In the genomic region with DNA sequence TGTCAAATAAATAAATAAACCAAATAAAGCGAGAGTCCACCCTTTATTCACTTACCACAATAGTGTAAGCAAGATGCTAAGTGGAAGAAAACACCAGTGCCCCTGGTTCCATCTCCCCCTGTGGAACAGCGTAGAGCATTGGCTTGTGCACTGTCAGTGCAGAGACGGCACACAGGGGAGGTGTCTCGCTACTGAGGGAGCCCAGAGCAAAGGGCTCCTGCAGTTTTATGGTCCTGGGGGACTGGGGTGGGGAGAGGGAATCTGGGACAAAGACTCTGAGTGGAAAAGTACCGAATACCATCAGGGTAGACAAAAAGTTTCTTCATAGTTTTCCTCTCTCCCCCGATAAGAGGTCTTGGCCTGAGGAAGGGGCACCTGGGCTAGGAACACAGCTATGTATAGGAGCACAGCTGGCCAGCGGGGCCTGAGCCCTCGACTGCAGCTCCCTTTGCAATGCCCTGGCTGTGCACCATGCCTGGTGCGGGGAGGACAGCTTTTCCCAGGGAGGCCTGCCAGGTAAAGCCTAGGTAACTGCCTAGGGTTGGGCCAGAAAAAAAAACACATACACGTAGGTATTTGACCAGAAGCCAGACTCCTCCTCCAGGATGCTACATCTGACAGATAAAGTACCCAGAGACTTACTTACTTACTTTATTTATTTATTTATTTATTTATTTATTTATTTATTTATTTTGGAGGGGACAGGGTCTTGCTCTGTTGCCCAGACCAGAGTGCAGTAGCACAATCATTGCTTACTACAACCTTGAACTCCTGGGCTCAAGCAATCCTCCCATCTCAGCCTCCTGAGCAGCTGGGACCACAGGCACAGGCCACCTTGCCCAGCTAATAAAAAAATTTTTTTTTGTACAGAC, we compare ENCODE assay signal across 26 cellular contexts.
DNase-seq lines count a peak whose midpoint lies in the region; TF ChIP-seq lines count a peak whose summit lies in the region.
"Had no signal": no experiment of that assay in that cellular context is flagged by ENCODE, and none has a peak within 500 bp of the region (broad histone marks: within the 10 kb centered on the region; RNA-seq: fewer than 3 reads in every experiment).

No MANE protein-coding gene starts in this region.

- peak overlapping the region; percentile 36 for H3K27ac Mint-ChIP-seq in activated CD4-positive, alpha-beta T cell treated with anti-CD3 and anti-CD28 coated beads, Interleukin-2, amount 10 ng/mL, durations not matched to agents 7 days and 5 days
- H3K27ac Mint-ChIP-seq: activated naive CD4-positive, alpha-beta T cell treated with anti-CD3 and anti-CD28 coated beads, Interleukin-2, amount 50 U/mL, for 72 hours; dendritic cell treated with granulocyte-macrophage colony-stimulating factor and Interleukin-4, amounts not matched to agents 40 ng/mL and 50 ng/mL, for 4 days; IgD-negative memory B cell had no signal

- no peak overlapping the region for H2BK5ac ChIP-seq in neuronal stem cell (ENCODE audit: low read length)

- H3K27me3 ChIP-seq in neuronal stem cell (ENCODE audit: control insufficient read depth in 3 of 3, insufficient read depth in 3 of 3, low read depth in 1 of 3, low read length in 3 of 3): no peaks in the 10 kb centered on the region
- H3K27me3 ChIP-seq in A673 (replicated peaks; ENCODE audit: insufficient read depth, low read depth, low read length, poor library complexity): no peaks in the 10 kb centered on the region
- H3K27me3 ChIP-seq: cardiac muscle cell, tibial nerve had no signal

- H3K4me1 ChIP-seq in neuronal stem cell (ENCODE audit: control insufficient read depth in 2 of 2, insufficient read depth in 1 of 2, low read depth in 1 of 2, low read length in 2 of 2): no peaks in the 10 kb centered on the region
- no peaks in the 10 kb centered on the region for H3K4me1 ChIP-seq in A673 (ENCODE audit: insufficient read depth, low read length, poor library complexity, severe bottlenecking)

- H3K9me3 ChIP-seq in neuronal stem cell (replicated peaks in 1 of 2; ENCODE audit: control insufficient read depth in 2 of 2, insufficient read depth in 1 of 2, low read depth in 1 of 2, low read length in 2 of 2): no peaks in the 10 kb centered on the region
- no peaks in the 10 kb centered on the region for H3K9me3 ChIP-seq in A673 (ENCODE audit: low read depth, low read length, poor library complexity, severe bottlenecking)
- H3K9me3 ChIP-seq: tibial nerve had no signal

- no peak for TF ChIP-seq CTCF in A673 (conservative IDR thresholded peaks at IDR 0.05; ENCODE audit: low read depth, low read length)

- peak overlapping the region in 1 of 2 donors; percentile 64 for H3K4me3 ChIP-seq in neuronal stem cell (ENCODE audit: low read length in 2 of 2)
- no peak overlapping the region for H3K4me3 ChIP-seq in A673 (ENCODE audit: low read depth, low read length, poor library complexity, severe bottlenecking)
- H3K4me3 ChIP-seq: cardiac muscle cell, tibial nerve had no signal

- H3K9me3 Mint-ChIP-seq in activated CD4-positive, alpha-beta T cell treated with anti-CD3 and anti-CD28 coated beads, Interleukin-2, amount 10 ng/mL, durations not matched to agents 7 days and 5 days: peaks cover 3% of the 10 kb centered on the region
- H3K9me3 Mint-ChIP-seq: dendritic cell treated with granulocyte-macrophage colony-stimulating factor and Interleukin-4, amounts not matched to agents 40 ng/mL and 50 ng/mL, for 4 days had no signal

- peak overlapping the region; percentile 56 for H3K23ac ChIP-seq in neuronal stem cell (ENCODE audit: low read depth, low read length, poor library complexity)

- H3K4ac ChIP-seq in neuronal stem cell (ENCODE audit: low read length): no peak overlapping the region

- no peaks in the 10 kb centered on the region for H3K27me3 Mint-ChIP-seq in activated CD4-positive, alpha-beta T cell treated with anti-CD3 and anti-CD28 coated beads, Interleukin-2, amount 10 ng/mL, durations not matched to agents 7 days and 5 days
- H3K27me3 Mint-ChIP-seq: dendritic cell treated with granulocyte-macrophage colony-stimulating factor and Interleukin-4, amounts not matched to agents 40 ng/mL and 50 ng/mL, for 4 days; IgD-negative memory B cell had no signal

- H3K36me3 ChIP-seq in neuronal stem cell (replicated peaks in 1 of 2; ENCODE audit: control insufficient read depth in 2 of 2, insufficient read depth in 2 of 2, low read length in 2 of 2): no peaks in the 10 kb centered on the region
- no peaks in the 10 kb centered on the region for H3K36me3 ChIP-seq in A673 (ENCODE audit: insufficient read depth, low read length, poor library complexity, severe bottlenecking)
- H3K36me3 ChIP-seq: cardiac muscle cell, tibial nerve, WERI-Rb-1 had no signal

- no peak overlapping the region for H2AK5ac ChIP-seq in neuronal stem cell (ENCODE audit: low read depth, low read length)

- H4K91ac ChIP-seq in neuronal stem cell (ENCODE audit: low read depth, low read length, poor library complexity): no peak overlapping the region

- WGBS in neuronal stem cell (ENCODE audit: extremely low coverage in 2 of 2, insufficient read length in 2 of 2, insufficient replicate concordance in 1 of 2), 2 donors: no CpG with 5 or more reads among the region's 10 CpGs

- H3K27ac ChIP-seq in epithelial cell of prostate: no peak overlapping the region
- no peak overlapping the region for H3K27ac ChIP-seq in neuronal stem cell (replicated peaks; ENCODE audit: low read length)
- H3K27ac ChIP-seq in A673 (ENCODE audit: low read depth, low read length, poor library complexity, severe bottlenecking): no peak overlapping the region
- H3K27ac ChIP-seq: 22Rv1, cardiac muscle cell, tibial nerve, WERI-Rb-1 had no signal

- no peak for DNase-seq in activated CD4-positive, alpha-beta T cell treated with anti-CD3 and anti-CD28 coated beads, Interleukin-2, amount 10 ng/mL, durations not matched to agents 7 days and 5 days
- no peak for DNase-seq in activated CD4-positive, alpha-beta T cell treated with anti-CD3 and anti-CD28 coated beads for 1 hour
- peak; percentile 59 for DNase-seq in epithelial cell of prostate (ENCODE audit: low read depth, low spot score)
- no peak for DNase-seq in neuronal stem cell (ENCODE audit: low spot score)
- DNase-seq in A673 (ENCODE audit: low spot score): no peak
- DNase-seq in cortex of kidney (lab: John Stamatoyannopoulos, UW): no peak
- no peak for DNase-seq in NCI-H146 treated with DMSO at 0.1 percent for 48 hours (lab: John Stamatoyannopoulos, UW; ENCODE audit: unreplicated experiment)
- DNase-seq in epidermal melanocyte (ENCODE audit: insufficient read length, low spot score): no peak
- DNase-seq: activated CD4-positive, alpha-beta T cell treated with anti-CD3 and anti-CD28 coated beads for 48 hours; DMS79 treated with DMSO at 0.1 percent for 48 hours; GDM1; NCI-H1048; NCI-H1694 treated with DMSO at 0.1 percent for 48 hours; NCI-H446; NCI-H774; stimulated activated CD4-positive, alpha-beta T cell treated with anti-CD3 and anti-CD28 coated beads, Interleukin-12 subunit alpha, Interleukin-12 subunit beta, amount 100 ng/mL, for 4 hours; stimulated activated CD4-positive, alpha-beta T cell treated with anti-CD3 and anti-CD28 coated beads, Interleukin-4, amount 100 ng/mL, for 1 hour; T1000; WERI-Rb-1 had no signal

- CTCF ChIA-PET in activated CD4-positive, alpha-beta T cell treated with anti-CD3 and anti-CD28 coated beads, Interleukin-2, amount 10 ng/mL, durations not matched to agents 7 days and 5 days (lab: Charles Lee): interaction anchor here (0.7 to 2.0 kb wide), 6 partner anchors 12 to 200 kb away, joined by 3 to 6 read pairs (median 4); no protein-coding TSS in a partner anchor
- CTCF ChIA-PET in A673 (lab: Charles Lee): no interaction called here

- no peak overlapping the region for H3K4me2 ChIP-seq in neuronal stem cell (ENCODE audit: insufficient read depth, low read length, poor library complexity, severe bottlenecking)

- H4K8ac ChIP-seq in neuronal stem cell (ENCODE audit: low read depth, low read length): no peak overlapping the region

- H2AFZ ChIP-seq in neuronal stem cell (ENCODE audit: low read length): no peak overlapping the region

- H2BK12ac ChIP-seq in neuronal stem cell (ENCODE audit: low read length): no peak overlapping the region

- H3K14ac ChIP-seq in neuronal stem cell (ENCODE audit: low read length): no peak overlapping the region

- no peak overlapping the region for H3K18ac ChIP-seq in neuronal stem cell (ENCODE audit: low read length)

- intact Hi-C loops in A673 (cut with micrococcal nuclease; ENCODE audit: unreplicated experiment): no loop called here

- POLR2A ChIA-PET in activated CD4-positive, alpha-beta T cell treated with anti-CD3 and anti-CD28 coated beads, Interleukin-2, amount 10 ng/mL, durations not matched to agents 7 days and 5 days (lab: Charles Lee): no interaction called here
- POLR2A ChIA-PET in A673 (lab: Charles Lee; ENCODE audit: low non-redundant PET): no interaction called here

- H3K79me1 ChIP-seq in neuronal stem cell (ENCODE audit: low read depth, low read length): no peaks in the 10 kb centered on the region

- H3K9ac ChIP-seq in neuronal stem cell (ENCODE audit: low read depth, low read length, poor library complexity): no peak overlapping the region

- no peaks in the 10 kb centered on the region for H3K36me3 Mint-ChIP-seq in activated CD4-positive, alpha-beta T cell treated with anti-CD3 and anti-CD28 coated beads, Interleukin-2, amount 10 ng/mL, durations not matched to agents 7 days and 5 days (ENCODE audit: low read depth)
- H3K36me3 Mint-ChIP-seq: activated naive CD4-positive, alpha-beta T cell treated with anti-CD3 and anti-CD28 coated beads, Interleukin-2, amount 50 U/mL, for 72 hours had no signal

- no peak overlapping the region for H3K4me3 Mint-ChIP-seq in activated CD4-positive, alpha-beta T cell treated with anti-CD3 and anti-CD28 coated beads, Interleukin-2, amount 10 ng/mL, durations not matched to agents 7 days and 5 days
- H3K4me3 Mint-ChIP-seq: dendritic cell treated with granulocyte-macrophage colony-stimulating factor and Interleukin-4, amounts not matched to agents 40 ng/mL and 50 ng/mL, for 4 days; IgD-negative memory B cell; neural crest cell had no signal

- no TSS peak for BruUV-seq in A673 (replicated peaks; lab: Mats Ljungman, UMichigan)

- H2BK15ac ChIP-seq in neuronal stem cell (ENCODE audit: low read length): no peak overlapping the region

- no peak overlapping the region for H2BK120ac ChIP-seq in neuronal stem cell (ENCODE audit: low read depth, low read length)

- H3K4me1 Mint-ChIP-seq in activated CD4-positive, alpha-beta T cell treated with anti-CD3 and anti-CD28 coated beads, Interleukin-2, amount 10 ng/mL, durations not matched to agents 7 days and 5 days: peaks cover 14% of the 10 kb centered on the region
- H3K4me1 Mint-ChIP-seq: neural crest cell had no signal
